1 cellular context compared by ENCODE assay signal in the genomic region with DNA sequence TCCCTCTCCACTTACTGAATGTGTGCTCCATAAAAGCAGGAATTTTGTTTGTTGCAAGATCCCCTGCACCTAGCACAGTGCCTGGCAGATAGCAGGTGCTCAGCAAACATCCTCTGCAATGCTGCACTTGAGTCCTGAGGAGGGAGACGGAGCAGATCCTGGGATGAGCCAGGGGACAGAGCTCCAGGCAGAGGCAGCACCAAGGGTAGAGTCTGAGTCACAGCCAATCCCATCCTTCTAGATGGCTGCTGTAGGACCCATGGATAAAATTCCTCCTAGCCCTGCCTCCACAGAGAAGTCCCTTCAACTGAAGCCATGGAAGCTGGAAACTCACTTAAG. TPM values are rescaled to one million over a fixed set of nuclear protein-coding genes. Genes with fewer than 3 reads are reported as not detected.
"Had no signal": no experiment of that assay in that cellular context is flagged by ENCODE, and none has a peak within 500 bp of the region (broad histone marks: within the 10 kb centered on the region; RNA-seq: fewer than 3 reads in every experiment).

No MANE protein-coding gene starts in this region.

RNA-seq across cellular contexts. Expression of gene SULF2, which starts 59.3 kb away (rescaled TPM):
- polyA plus RNA-seq: K562 had no signal
